Comparison of ENCODE assay signal across 8 cellular contexts in the genomic region with DNA sequence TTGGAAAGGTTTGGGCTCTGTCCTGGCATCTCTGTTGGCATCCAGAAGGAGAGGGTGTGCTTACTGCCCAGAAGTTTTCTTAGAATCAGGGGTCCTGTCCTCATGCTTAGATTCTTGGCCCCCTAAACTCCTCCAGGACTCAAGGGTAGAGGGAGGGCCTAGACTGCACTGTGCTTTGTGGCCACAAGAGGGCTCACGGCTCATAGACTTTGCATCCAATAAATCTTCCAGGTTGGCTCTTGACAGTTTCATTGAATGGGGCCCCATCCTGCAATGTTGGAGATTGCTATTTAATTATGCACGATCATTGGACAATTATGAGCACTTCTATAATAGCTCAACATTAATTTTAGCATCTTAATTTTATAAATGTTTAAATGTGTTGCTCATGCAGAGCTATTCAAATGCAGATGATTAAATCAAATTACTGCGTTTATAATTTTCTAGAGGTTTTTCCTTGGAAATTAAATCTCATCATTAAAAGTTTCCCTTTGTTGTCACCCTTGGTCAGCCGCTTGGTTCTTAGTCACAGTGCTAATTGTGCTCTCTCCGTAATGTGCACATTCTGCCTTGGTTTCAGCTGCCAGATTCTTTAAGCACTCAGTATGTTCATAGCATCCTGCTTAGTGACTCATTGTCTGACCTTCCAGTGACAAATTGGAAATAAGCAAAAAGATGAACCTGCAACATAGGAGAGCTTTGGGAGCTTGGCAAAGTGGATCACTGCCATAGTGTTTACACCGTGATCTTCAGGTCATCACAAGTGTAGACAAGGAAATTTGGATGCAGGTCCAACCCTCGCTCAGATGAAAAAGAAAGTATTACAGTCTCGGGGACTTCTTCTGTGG. TPM values are rescaled to one million over a fixed set of nuclear protein-coding genes. Genes with fewer than 3 reads are reported as not detected.
A peak's percentile ranks its signal among the peaks of the same experiment; 100 is the strongest.
DNase-seq lines count a peak whose midpoint lies in the region; ATAC-seq and TF ChIP-seq lines count a peak whose summit lies in the region.

No MANE protein-coding gene starts in this region.

- no peak overlapping the region for H2AFZ ChIP-seq in neural progenitor cell (replicated peaks)

- no peak overlapping the region for H3K4me3 ChIP-seq in esophagus squamous epithelium
- no peak overlapping the region for H3K4me3 ChIP-seq in neural progenitor cell

- no peaks in the 10 kb centered on the region for H3K9me3 Mint-ChIP-seq in neural progenitor cell
- H3K9me3 Mint-ChIP-seq in stimulated activated memory B cell treated with anti-CD40 and anti-IgM and Interleukin-4, amounts not matched to agents 10 μg/mL and 1 μg/mL and 100 μg/mL, for 72 hours = no peaks in the 10 kb centered on the region

- H3K27ac ChIP-seq in esophagus squamous epithelium = no peak overlapping the region
- no peak overlapping the region for H3K27ac ChIP-seq in neural progenitor cell

- peak; percentile 97 for TF ChIP-seq CTCF in GM13977 (IDR thresholded peaks at IDR 0.05; ENCODE audit: extremely low read depth, insufficient read depth, missing control alignments)
- peak; percentile 23 to 82 (median 77) for TF ChIP-seq CTCF in esophagus squamous epithelium (IDR thresholded peaks at IDR 0.05)
- peak; percentile 94 for TF ChIP-seq CTCF in neural progenitor cell (IDR thresholded peaks at IDR 0.05)

- H3K27me3 ChIP-seq in esophagus squamous epithelium = peaks cover 0 to 8% (median 0%) of the 10 kb centered on the region in 4 donors
- no peaks in the 10 kb centered on the region for H3K27me3 ChIP-seq in neural progenitor cell

- H3K36me3 Mint-ChIP-seq in neural progenitor cell = no peaks in the 10 kb centered on the region
- H3K36me3 Mint-ChIP-seq in stimulated activated memory B cell treated with anti-CD40 and anti-IgM and Interleukin-4, amounts not matched to agents 10 μg/mL and 1 μg/mL and 100 μg/mL, for 72 hours = no peaks in the 10 kb centered on the region

- no peak overlapping the region for H3K4me2 ChIP-seq in neural progenitor cell

- H3K36me3 ChIP-seq in esophagus squamous epithelium (no peaks in the 10 kb centered on the region), neural progenitor cell (no peaks in the 10 kb centered on the region)

- H3K9ac ChIP-seq in neural progenitor cell = no peak overlapping the region

- no peak overlapping the region for H3K27ac Mint-ChIP-seq in neural progenitor cell
- H3K27ac Mint-ChIP-seq in stimulated activated memory B cell treated with anti-CD40 and anti-IgM and Interleukin-4, amounts not matched to agents 10 μg/mL and 1 μg/mL and 100 μg/mL, for 72 hours = no peak overlapping the region

- TF ChIP-seq POLR2A in esophagus squamous epithelium (IDR thresholded peaks at IDR 0.05) = no peak

- no peak overlapping the region for H3K4me3 Mint-ChIP-seq in neural progenitor cell
- H3K4me3 Mint-ChIP-seq in stimulated activated memory B cell treated with anti-CD40 and anti-IgM and Interleukin-4, amounts not matched to agents 10 μg/mL and 1 μg/mL and 100 μg/mL, for 72 hours = no peak overlapping the region

- intact Hi-C loops in esophagus squamous epithelium (cut with DNase I) = loop anchor here (10.0 kb wide), 1 partner anchor 311 kb away; no protein-coding TSS in a partner anchor

- DNase-seq in CMK (ENCODE audit: low read depth) (peak; percentile 3), GM13977 (ENCODE audit: low spot score) (peak; percentile 57), HT1080 (ENCODE audit: low read depth) (peak; percentile 91), SKM-1 (lab: John Stamatoyannopoulos, UW; ENCODE audit: unreplicated experiment) (peak; percentile 49), esophagus squamous epithelium (lab: John Stamatoyannopoulos, UW) (no peak), neural progenitor cell (ENCODE audit: low spot score) (peak; percentile 67), epidermal melanocyte (ENCODE audit: insufficient read length, low spot score) (no peak)

- H3K79me2 ChIP-seq in neural progenitor cell (ENCODE audit: low read depth) = no peaks in the 10 kb centered on the region

- H3K4me1 ChIP-seq in esophagus squamous epithelium (no peaks in the 10 kb centered on the region), neural progenitor cell (no peaks in the 10 kb centered on the region)

- no peaks in the 10 kb centered on the region for H4K20me1 ChIP-seq in neural progenitor cell (ENCODE audit: low read depth)

- H3K9me3 ChIP-seq in esophagus squamous epithelium = no peaks in the 10 kb centered on the region
- no peaks in the 10 kb centered on the region for H3K9me3 ChIP-seq in neural progenitor cell (ENCODE audit: low read depth)

- no peaks in the 10 kb centered on the region for H3F3A ChIP-seq in neural progenitor cell (ENCODE audit: low read depth)

- peaks cover 2% of the 10 kb centered on the region for H3K4me1 Mint-ChIP-seq in neural progenitor cell
- no peaks in the 10 kb centered on the region for H3K4me1 Mint-ChIP-seq in stimulated activated memory B cell treated with anti-CD40 and anti-IgM and Interleukin-4, amounts not matched to agents 10 μg/mL and 1 μg/mL and 100 μg/mL, for 72 hours

- in situ Hi-C loops in GM13977 (cut with MboI; ENCODE audit: low pct_unique_long_range_greater_than_20kb, low sequenced_read_pairs, unreplicated experiment) = loop anchor here (25.0 kb wide), 1 partner anchor 314 kb away; no protein-coding TSS in a partner anchor

- 43 to 44% methylated on average over 7 to 8 of the region's 8 CpGs for WGBS in esophagus squamous epithelium, 2 donors

- H3K27me3 Mint-ChIP-seq in neural progenitor cell (ENCODE audit: insufficient read depth, low read depth) = peaks cover 9% of the 10 kb centered on the region
- peaks cover 24% of the 10 kb centered on the region for H3K27me3 Mint-ChIP-seq in stimulated activated memory B cell treated with anti-CD40 and anti-IgM and Interleukin-4, amounts not matched to agents 10 μg/mL and 1 μg/mL and 100 μg/mL, for 72 hours

- no peak for ATAC-seq in stimulated activated memory B cell treated with anti-CD40 and anti-IgM and Interleukin-4, amounts not matched to agents 10 μg/mL and 1 μg/mL and 100 μg/mL, for 72 hours

RNA-seq across cellular contexts. Expression of a gene that starts 33.5 kb away (rescaled TPM):
- 27.6 and 47.7 TPM in 2 replicates for total RNA-seq in HT1080 (2014; rRNA removed; shearing (Covaris generic))
- 27.2 and 31.9 TPM in 2 replicates for polyA plus RNA-seq in HT1080 (2015; cell fraction: cytosol; rRNA removed)
- 25.2 and 26.9 TPM in 2 replicates for polyA plus RNA-seq in HT1080 (2015; cell fraction: nucleus; rRNA removed)
- under 1 TPM in 2 of 4 donors, not detected in 2; 0.38 to 0.49 TPM for total RNA-seq in esophagus squamous epithelium
- total RNA-seq in neural progenitor cell (ENCODE audit: low replicate concordance) = 0.90 TPM in 1 of 2 replicates, not detected in the other

Comparison
In these comparisons a context has a peak if more than half of its experiments do, and no peak if none do; other contexts are left out.
1. DNase-seq: peak in CMK (single experiment), GM13977 (single experiment), HT1080 (single experiment), SKM-1 (single experiment) and neural progenitor cell (single experiment); none in esophagus squamous epithelium (single experiment) and epidermal melanocyte (single experiment).
2. RNA of a gene that starts 33.5 kb away (total RNA-seq): 27.6 to 47.7 TPM in HT1080; 0.38 to 0.49 TPM in esophagus squamous epithelium and 0.90 TPM in neural progenitor cell; every median in the first group is over 10 times any median in the second.
3. Peak in every context shown above with its lines, with median percentiles within 50 percentile points of each other: CTCF ChIP-seq.